ENCODE assay signal across 19 cellular contexts in genomic region chr6:14917101-14917500, GRCh38.
A peak's percentile ranks its signal among the peaks of the same experiment; 100 is the strongest.
DNase-seq lines count a peak whose midpoint lies in the region; TF ChIP-seq lines count a peak whose summit lies in the region.
"Had no signal": no experiment of that assay in that cellular context is flagged by ENCODE, and none has a peak within 500 bp of the region (broad histone marks: within the 10 kb centered on the region; RNA-seq: fewer than 3 reads in every experiment).

No MANE protein-coding gene starts in this region.

- no peak overlapping the region for H3K4me2 ChIP-seq in osteoblast (ENCODE audit: insufficient read depth, low read length)

- H3K79me2 ChIP-seq in osteoblast (ENCODE audit: insufficient read depth, low read length) = no peaks in the 10 kb centered on the region

- no peak overlapping the region for H3K27ac ChIP-seq in osteoblast (ENCODE audit: low read depth, low read length)
- H3K27ac ChIP-seq: spleen, stomach, uterus had no signal

- H3K27me3 Mint-ChIP-seq in osteocyte (ENCODE audit: unreplicated experiment) = peaks cover 11% of the 10 kb centered on the region

- no peaks in the 10 kb centered on the region for H3K9me3 ChIP-seq in osteoblast (ENCODE audit: low read depth, low read length)
- H3K9me3 ChIP-seq: spleen, stomach, uterus had no signal

- H3K4me3 Mint-ChIP-seq in osteocyte (ENCODE audit: unreplicated experiment) = no peak overlapping the region
- H3K4me3 Mint-ChIP-seq: activated naive CD8-positive, alpha-beta T cell treated with anti-CD3 and anti-CD28 coated beads, Interleukin-2, amount 50 U/mL, for 24 hours; activated T-helper 1 cell treated with anti-CD3 and anti-CD28 coated beads, Interleukin-12 subunit alpha, Interleukin-12 subunit beta, Interleukin-2, Interleukin-4 antibody, amounts not matched to agents 30 ng/mL and 10 ng/mL and 1 ng/mL, durations not matched to agents 14 hours and 24 hours and 36 hours had no signal

- no peaks in the 10 kb centered on the region for H4K20me1 ChIP-seq in osteoblast (ENCODE audit: insufficient read depth, low read length)

- TF ChIP-seq CTCF in epithelial cell of esophagus (IDR thresholded peaks at IDR 0.05; ENCODE audit: insufficient read depth, low read depth, low read length, missing control alignments) (no peak), osteoblast (IDR thresholded peaks at IDR 0.05; ENCODE audit: extremely low read depth, low read depth, low read length) (no peak), osteocyte (IDR thresholded peaks at IDR 0.05) (no peak)

- H3K36me3 Mint-ChIP-seq in osteocyte (ENCODE audit: unreplicated experiment) = no peaks in the 10 kb centered on the region

- peak; percentile 44 for DNase-seq in AG20443 (ENCODE audit: low spot score)
- DNase-seq in M059J (ENCODE audit: low read depth) = peak; percentile 65
- peak; percentile 51 for DNase-seq in epithelial cell of esophagus (ENCODE audit: low read depth)
- peak; percentile 91 for DNase-seq in osteoblast (ENCODE audit: insufficient read length, low spot score, missing footprints)
- DNase-seq in osteocyte (ENCODE audit: extremely low spot score, unreplicated experiment) = no peak
- DNase-seq in T-helper 9 cell = no peak
- DNase-seq in activated T-cell treated with anti-CD3 and anti-CD28 coated beads, Interleukin-2, amount 50 U/mL, for 1 hour = no peak
- DNase-seq in glomerular visceral epithelial cell (ENCODE audit: extremely low spot score) = no peak
- DNase-seq: activated CD4-positive, alpha-beta T cell treated with anti-CD3 and anti-CD28 coated beads, Interleukin-2, amount 50 U/mL, for 4 hours; activated naive CD8-positive, alpha-beta T cell treated with anti-CD3 and anti-CD28 coated beads, Interleukin-2, amount 50 U/mL, for 24 hours; C1 segment of cervical spinal cord; mesendoderm; NCI-H1930; NCI-H510A treated with DMSO at 0.1 percent for 48 hours; occipital lobe; spleen; stomach; uterus had no signal

- no peak overlapping the region for H2AFZ ChIP-seq in osteoblast (ENCODE audit: low read length)

- H3K36me3 ChIP-seq in osteoblast (ENCODE audit: insufficient read depth, low read length) = no peaks in the 10 kb centered on the region
- H3K36me3 ChIP-seq: spleen, stomach, uterus had no signal

- H3K4me3 ChIP-seq in epithelial cell of esophagus (ENCODE audit: low read length) = no peak overlapping the region
- H3K4me3 ChIP-seq in osteoblast (ENCODE audit: insufficient read depth, low read length) = no peak overlapping the region
- H3K4me3 ChIP-seq: spleen, stomach, uterus had no signal

- no peak overlapping the region for H3K27ac Mint-ChIP-seq in osteocyte (ENCODE audit: unreplicated experiment)
- H3K27ac Mint-ChIP-seq: activated naive CD8-positive, alpha-beta T cell treated with anti-CD3 and anti-CD28 coated beads, Interleukin-2, amount 50 U/mL, for 24 hours; activated T-helper 1 cell treated with anti-CD3 and anti-CD28 coated beads, Interleukin-12 subunit alpha, Interleukin-12 subunit beta, Interleukin-2, Interleukin-4 antibody, amounts not matched to agents 30 ng/mL and 10 ng/mL and 1 ng/mL, durations not matched to agents 14 hours and 24 hours and 36 hours had no signal

- H3K27me3 ChIP-seq in osteoblast (ENCODE audit: insufficient read depth, low read length) = no peaks in the 10 kb centered on the region
- H3K27me3 ChIP-seq: spleen, stomach, uterus had no signal

- no peaks in the 10 kb centered on the region for H3K4me1 ChIP-seq in osteoblast (ENCODE audit: insufficient read depth, low read length)
- H3K4me1 ChIP-seq: uterus had no signal

- peaks cover 7% of the 10 kb centered on the region for H3K4me1 Mint-ChIP-seq in osteocyte (ENCODE audit: unreplicated experiment)

- no peaks in the 10 kb centered on the region for H3K9me3 Mint-ChIP-seq in osteocyte (ENCODE audit: unreplicated experiment)
- H3K9me3 Mint-ChIP-seq: activated naive CD8-positive, alpha-beta T cell treated with anti-CD3 and anti-CD28 coated beads, Interleukin-2, amount 50 U/mL, for 24 hours; activated T-helper 1 cell treated with anti-CD3 and anti-CD28 coated beads, Interleukin-12 subunit alpha, Interleukin-12 subunit beta, Interleukin-2, Interleukin-4 antibody, amounts not matched to agents 30 ng/mL and 10 ng/mL and 1 ng/mL, durations not matched to agents 14 hours and 24 hours and 36 hours had no signal

Comparison
In these comparisons a context has a peak if more than half of its experiments do, and no peak if none do; other contexts are left out.
1. DNase-seq: peak in AG20443 (single experiment), M059J (single experiment), epithelial cell of esophagus (single experiment) and osteoblast (single experiment); none in osteocyte (single experiment), T-helper 9 cell (single experiment), activated T-cell treated with anti-CD3 and anti-CD28 coated beads, Interleukin-2, amount 50 U/mL, for 1 hour (single experiment) and glomerular visceral epithelial cell (single experiment).